Comparison of ENCODE assay signal across 20 cellular contexts in the genomic region with DNA sequence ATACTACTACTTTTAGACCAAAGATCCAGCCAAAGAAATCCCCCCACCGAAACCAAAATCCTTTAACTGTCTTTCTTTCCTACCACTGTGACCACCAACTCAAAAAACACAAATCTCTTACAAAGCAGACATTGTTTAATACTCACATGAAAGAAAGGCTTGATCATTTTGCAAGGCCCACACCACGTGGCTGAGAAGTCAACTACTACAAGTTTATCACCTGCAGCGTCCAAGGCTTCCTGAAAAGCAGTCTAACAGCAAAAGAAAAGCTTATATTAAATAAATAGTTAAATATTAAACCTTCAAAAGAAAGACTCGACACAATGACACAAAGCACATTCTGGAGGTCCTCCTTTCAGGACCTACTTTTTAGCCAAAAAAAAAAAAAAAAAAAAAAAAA. TPM values are rescaled to one million over a fixed set of nuclear protein-coding genes. Genes with fewer than 3 reads are reported as not detected.
DNase-seq lines count a peak whose midpoint lies in the region; ATAC-seq, FAIRE-seq and TF ChIP-seq lines count a peak whose summit lies in the region.
"Had no signal": no experiment of that assay in that cellular context is flagged by ENCODE, and none has a peak within 500 bp of the region (broad histone marks: within the 10 kb centered on the region; RNA-seq: fewer than 3 reads in every experiment).

No MANE protein-coding gene starts in this region.

- 0 out of 2 replicates have a peak overlapping the region, but pooled peaks have one; percentile 54 for H3K4me2 ChIP-seq in GM12878 (ENCODE audit: control insufficient read depth, insufficient read depth)

- TF ChIP-seq EP300 in GM12878 (IDR thresholded peaks at IDR 0.05; ENCODE audit: borderline replicate concordance in 1 of 2, control insufficient read depth in 1 of 2, low read depth in 2 of 2, low read length in 2 of 2), result no peak

- no peaks in the 10 kb centered on the region for H3K9me3 Mint-ChIP-seq in T-helper 2 cell treated with Interferon-gamma antibody and Interleukin-4, amounts not matched to agents 5 μg/mL and 100 μg/mL, for 36 hours
- H3K9me3 Mint-ChIP-seq in Caco-2 (ENCODE audit: unreplicated experiment), result no peaks in the 10 kb centered on the region
- H3K9me3 Mint-ChIP-seq in neural crest cell, result no peaks in the 10 kb centered on the region
- H3K9me3 Mint-ChIP-seq: CD4-positive, alpha-beta T cell had no signal

- SMC1A ChIA-PET in GM12878 (lab: Charles Lee; ENCODE audit: uncharacterized antibody, unreplicated experiment), result interaction anchor here (0.7 to 2.6 kb wide), 3 partner anchors 7 to 223 kb away, joined by 3 to 9 read pairs (median 8); no protein-coding TSS in a partner anchor

- H3K4me3 Mint-ChIP-seq in T-helper 2 cell treated with Interferon-gamma antibody and Interleukin-4, amounts not matched to agents 5 μg/mL and 100 μg/mL, for 36 hours, result no peak overlapping the region
- H3K4me3 Mint-ChIP-seq in Caco-2 (ENCODE audit: unreplicated experiment) (peak overlapping the region; percentile 18), neural crest cell (no peak overlapping the region)
- H3K4me3 Mint-ChIP-seq: CD4-positive, alpha-beta T cell had no signal

- CTCF ChIA-PET in Caco-2 (lab: Charles Lee), result no interaction called here
- CTCF ChIA-PET in GM12878 (lab: Yijun Ruan, JAX), result interaction anchor here (0.8 to 1.7 kb wide), 2 partner anchors 34 to 350 kb away, joined by 4 read pairs; no protein-coding TSS in a partner anchor
- CTCF ChIA-PET in A673 (lab: Charles Lee), result no interaction called here

- no peak overlapping the region for H3K4me3 ChIP-seq in Caco-2 (ENCODE audit: low read depth, low read length)
- H3K4me3 ChIP-seq in GM12878, result peak overlapping the region; percentile 31; the same call in 1 of the 2 replicates
- H3K4me3 ChIP-seq in A673 (ENCODE audit: low read depth, low read length, poor library complexity, severe bottlenecking), result no peak overlapping the region
- H3K4me3 ChIP-seq: SJSA1 had no signal

- BruUV-seq in Caco-2 (replicated peaks; lab: Mats Ljungman, UMichigan) (no TSS peak), GM12878 (replicated peaks; lab: Mats Ljungman, UMichigan) (no TSS peak), A673 (replicated peaks; lab: Mats Ljungman, UMichigan) (no TSS peak)

- no peaks in the 10 kb centered on the region for H3K27me3 ChIP-seq in Caco-2 (replicated peaks; ENCODE audit: control insufficient read depth, insufficient read depth, low read length)
- H3K27me3 ChIP-seq in GM12878 (replicated peaks in 1 of 2; ENCODE audit: control insufficient read depth in 2 of 2, insufficient read depth in 2 of 2, low read length in 1 of 2), result no peaks in the 10 kb centered on the region
- no peaks in the 10 kb centered on the region for H3K27me3 ChIP-seq in A673 (replicated peaks; ENCODE audit: insufficient read depth, low read depth, low read length, poor library complexity)
- H3K27me3 ChIP-seq: BE2C, SJSA1 had no signal

- no peak for TF ChIP-seq POLR2A in GM12878 (IDR thresholded peaks at IDR 0.05; ENCODE audit: low read depth, low read length)

- POLR2A ChIA-PET in Caco-2 (lab: Charles Lee) (no interaction called here), GM12878 (lab: Charles Lee) (interaction anchor here (0.9 kb wide), 1 partner anchor 125 kb away, joined by 3 read pairs; no protein-coding TSS in a partner anchor), A673 (lab: Charles Lee; ENCODE audit: low non-redundant PET) (no interaction called here)

- H3K9ac ChIP-seq in GM12878 (ENCODE audit: control insufficient read depth, insufficient read depth, low read length), result no peak overlapping the region

- no peaks in the 10 kb centered on the region for H3K36me3 ChIP-seq in Caco-2 (ENCODE audit: control insufficient read depth, insufficient read depth, low read length)
- peaks cover 9 to 23% of the 10 kb centered on the region in 2 experiments for H3K36me3 ChIP-seq in GM12878 (ENCODE audit: control insufficient read depth in 2 of 2, insufficient read depth in 2 of 2, low read length in 1 of 2)
- peaks cover 31% of the 10 kb centered on the region for H3K36me3 ChIP-seq in A673 (ENCODE audit: insufficient read depth, low read length, poor library complexity, severe bottlenecking)

- no peak overlapping the region for H3K27ac ChIP-seq in GM12878 (ENCODE audit: control insufficient read depth, insufficient read depth)
- no peak overlapping the region for H3K27ac ChIP-seq in A673 (ENCODE audit: low read depth, low read length, poor library complexity, severe bottlenecking)
- H3K27ac ChIP-seq: SJSA1 had no signal

- peaks cover 46% of the 10 kb centered on the region for H3K36me3 Mint-ChIP-seq in T-helper 2 cell treated with Interferon-gamma antibody and Interleukin-4, amounts not matched to agents 5 μg/mL and 100 μg/mL, for 36 hours (ENCODE audit: low read depth)
- H3K36me3 Mint-ChIP-seq in Caco-2 (ENCODE audit: insufficient read depth, unreplicated experiment) (peaks cover 80% of the 10 kb centered on the region), neural crest cell (ENCODE audit: low read depth) (peaks cover 3% of the 10 kb centered on the region)

- H3K27me3 Mint-ChIP-seq in T-helper 2 cell treated with Interferon-gamma antibody and Interleukin-4, amounts not matched to agents 5 μg/mL and 100 μg/mL, for 36 hours (ENCODE audit: low read depth), result no peaks in the 10 kb centered on the region
- H3K27me3 Mint-ChIP-seq in Caco-2 (ENCODE audit: insufficient read depth, unreplicated experiment) (no peaks in the 10 kb centered on the region), neural crest cell (ENCODE audit: low read depth) (no peaks in the 10 kb centered on the region)
- H3K27me3 Mint-ChIP-seq: CD4-positive, alpha-beta T cell had no signal

- no peaks in the 10 kb centered on the region for H4K20me1 ChIP-seq in GM12878 (ENCODE audit: control insufficient read depth, insufficient read depth)

- FAIRE-seq in GM12878 (lab: Jason Lieb, UNC), result no peak
- FAIRE-seq: H1 had no signal

- H3K79me2 ChIP-seq in GM12878 (ENCODE audit: control insufficient read depth, insufficient read depth, low read length), result peaks cover 77% of the 10 kb centered on the region

- TF ChIP-seq CTCF in Caco-2 (IDR thresholded peaks at IDR 0.05; ENCODE audit: insufficient read depth in 1 of 2, low read depth in 1 of 2, low read length in 1 of 2, severe bottlenecking in 1 of 2, unreplicated experiment in 1 of 2), result no peak
- TF ChIP-seq CTCF in GM12878 (IDR thresholded peaks at IDR 0.05 in 2 of 3, conservative IDR thresholded peaks at IDR 0.05 in 1 of 3; ENCODE audit: control insufficient read depth in 2 of 3, extremely low read depth in 1 of 3, insufficient read depth in 1 of 3, low read depth in 3 of 3, low read length in 3 of 3), result no peak
- no peak for TF ChIP-seq CTCF in neural crest cell (conservative IDR thresholded peaks at IDR 0.05)
- no peak for TF ChIP-seq CTCF in A673 (conservative IDR thresholded peaks at IDR 0.05; ENCODE audit: low read depth, low read length)

- DNase-seq in T-helper 2 cell treated with Interferon-gamma antibody and Interleukin-4, amounts not matched to agents 5 μg/mL and 100 μg/mL, for 36 hours (ENCODE audit: low spot score), result no peak
- DNase-seq in T-helper 2 cell (no peak), Caco-2 (no peak), GM12878 (ENCODE audit: low read depth, low spot score) (no peak), neural crest cell (ENCODE audit: low read depth, low spot score) (no peak), A673 (ENCODE audit: low spot score) (no peak), dedifferentiated amniotic fluid mesenchymal stem cell (ENCODE audit: extremely low spot score) (no peak)
- DNase-seq in stimulated activated CD4-positive, alpha-beta T cell treated with anti-CD3 and anti-CD28 coated beads, Interleukin-4, amount 100 ng/mL, for 24 hours, result no peak
- DNase-seq: 8988T; BE2C; CD4-positive, alpha-beta T cell; DMS79; MM.1S; NCI-H1092; NCI-H1436 treated with DMSO at 0.1 percent for 48 hours; NCI-H2029; NCI-H345; NCI-H526 had no signal

- in situ Hi-C loops in GM12878 (cut with MboI), result no loop called here

- 73% methylated on average over 4 of the region's 4 CpGs for WGBS in GM12878 (ENCODE audit: insufficient coverage, insufficient replicate concordance, low lambda C conversion rate, missing lambda C conversion rate)

- no peak for ATAC-seq in GM12878

- RAD21 ChIA-PET in GM12878 (lab: Charles Lee; ENCODE audit: unreplicated experiment), result no interaction called here

- no peak for TF ChIP-seq RAD21 in GM12878 (IDR thresholded peaks at IDR 0.05; ENCODE audit: insufficient read depth, low read depth, low read length)

- peak overlapping the region; percentile 46 for H3K27ac Mint-ChIP-seq in T-helper 2 cell treated with Interferon-gamma antibody and Interleukin-4, amounts not matched to agents 5 μg/mL and 100 μg/mL, for 36 hours
- H3K27ac Mint-ChIP-seq in Caco-2 (ENCODE audit: unreplicated experiment), result no peak overlapping the region
- H3K27ac Mint-ChIP-seq in neural crest cell (ENCODE audit: unreplicated experiment), result peak overlapping the region; percentile 51
- H3K27ac Mint-ChIP-seq: CD4-positive, alpha-beta T cell had no signal

- peaks cover 34% of the 10 kb centered on the region for H3K4me1 ChIP-seq in Caco-2
- peaks cover 4% of the 10 kb centered on the region; the same call in 1 of the 2 replicates for H3K4me1 ChIP-seq in GM12878 (ENCODE audit: control insufficient read depth, insufficient read depth, low read length)
- no peaks in the 10 kb centered on the region for H3K4me1 ChIP-seq in A673 (ENCODE audit: insufficient read depth, low read length, poor library complexity, severe bottlenecking)
- H3K4me1 ChIP-seq: BE2C had no signal

- intact Hi-C loops in Caco-2 (cut with micrococcal nuclease; ENCODE audit: unreplicated experiment), result no loop called here
- intact Hi-C loops in GM12878 (cut with micrococcal nuclease; ENCODE audit: unreplicated experiment), result loop anchor here (10.0 kb wide), 3 partner anchors 196 to 1384 kb away; a partner anchor contains a TSS
- intact Hi-C loops in A673 (cut with micrococcal nuclease; ENCODE audit: unreplicated experiment), result no loop called here

- H3K9me3 ChIP-seq in Caco-2 (no peaks in the 10 kb centered on the region), GM12878 (replicated peaks; ENCODE audit: control insufficient read depth, insufficient read depth, low read length) (no peaks in the 10 kb centered on the region), A673 (ENCODE audit: low read depth, low read length, poor library complexity, severe bottlenecking) (no peaks in the 10 kb centered on the region)
- H3K9me3 ChIP-seq: BE2C, SJSA1 had no signal

- no peak overlapping the region for H2AFZ ChIP-seq in GM12878 (ENCODE audit: control insufficient read depth, low read depth, low read length)

- peaks cover 38% of the 10 kb centered on the region for H3K4me1 Mint-ChIP-seq in T-helper 2 cell treated with Interferon-gamma antibody and Interleukin-4, amounts not matched to agents 5 μg/mL and 100 μg/mL, for 36 hours (ENCODE audit: low read depth)
- peaks cover 18% of the 10 kb centered on the region for H3K4me1 Mint-ChIP-seq in Caco-2 (ENCODE audit: low read depth, unreplicated experiment)
- peaks cover 40% of the 10 kb centered on the region for H3K4me1 Mint-ChIP-seq in neural crest cell

RNA-seq across cellular contexts. Expression of a gene that starts 5.1 kb away (rescaled TPM):
- total RNA-seq in Caco-2 (2022), result 446 and 476 TPM in 2 replicates
- 33.5 and 41.0 TPM in 2 replicates for total RNA-seq in GM12878 (2013; cell fraction: nucleolus; rRNA removed)
- 309 and 324 TPM in 2 replicates for total RNA-seq in GM12878 (2014; rRNA removed)
- total RNA-seq in GM12878 (2014; rRNA removed; fragmentation: Illumina TruSeq; extraction: Trizol), result 434 and 441 TPM in 2 replicates
- 359 and 374 TPM in 2 replicates for total RNA-seq in GM12878 (2021)
- 583 TPM for polyA plus RNA-seq in GM12878 (2011; ENCODE audit: low read depth)
- polyA plus RNA-seq in GM12878 (2011; rRNA removed), result 704 and 840 TPM in 2 replicates
- 373 and 435 TPM in 2 replicates for polyA plus RNA-seq in GM12878 (2011; cell fraction: cytosol; rRNA removed)
- polyA plus RNA-seq in GM12878 (2011; cell fraction: nucleus; rRNA removed), result 189 and 231 TPM in 2 replicates
- polyA plus RNA-seq in GM12878 (2012), result 330 and 336 TPM in 2 replicates
- 596 and 678 TPM in 2 replicates for polyA plus RNA-seq in GM12878 (2014; fragmentation: Illumina TruSeq; extraction: Trizol)
- 1,000 to 10,000 TPM; 2,263 to 2,304 TPM for polyA plus RNA-seq in GM12878 (2014; fragmentation: Nextera tagmentation; extraction: Ambion mirVana)
- 345 and 460 TPM in 2 replicates for polyA plus RNA-seq in GM12878 (2014; rRNA removed)
- polyA plus RNA-seq in GM12878 (2016; fragmentation: Nextera tagmentation; extraction: Ambion mirVana), result 1,000 to 10,000 TPM; 1,248 to 1,349 TPM
- polyA minus RNA-seq in GM12878 (2011; rRNA and poly(A)+ RNA removed), result 124 and 150 TPM in 2 replicates
- 43.7 and 51.6 TPM in 2 replicates for polyA minus RNA-seq in GM12878 (2011; cell fraction: cytosol; rRNA and poly(A)+ RNA removed)
- 26.1 and 30.3 TPM in 2 replicates for polyA minus RNA-seq in GM12878 (2011; cell fraction: nucleus; rRNA and poly(A)+ RNA removed)
- total RNA-seq in neural crest cell, result 181 and 188 TPM in 2 replicates
- total RNA-seq in A673 (2021), result 266 and 284 TPM in 2 replicates

RNA-seq across cellular contexts. Expression of a gene that starts 43.3 kb away (rescaled TPM):
- 0.36 and 0.42 TPM in 2 replicates for total RNA-seq in Caco-2 (2022)
- total RNA-seq in GM12878 (2013; cell fraction: nucleolus; rRNA removed), result not detected in 2 replicates
- total RNA-seq in GM12878 (2014; rRNA removed), result not detected in 2 replicates
- not detected in 2 replicates for total RNA-seq in GM12878 (2014; rRNA removed; fragmentation: Illumina TruSeq; extraction: Trizol)
- not detected in 2 replicates for total RNA-seq in GM12878 (2021)
- not detected for polyA plus RNA-seq in GM12878 (2011; ENCODE audit: low read depth)
- 0.04 TPM in 1 of 2 replicates, not detected in the other for polyA plus RNA-seq in GM12878 (2011; rRNA removed)
- polyA plus RNA-seq in GM12878 (2011; cell fraction: cytosol; rRNA removed), result not detected in 2 replicates
- polyA plus RNA-seq in GM12878 (2011; cell fraction: nucleus; rRNA removed), result not detected in 2 replicates
- 0.04 and 0.16 TPM in 2 replicates for polyA plus RNA-seq in GM12878 (2012)
- not detected in 2 replicates for polyA plus RNA-seq in GM12878 (2014; fragmentation: Illumina TruSeq; extraction: Trizol)
- not detected for polyA plus RNA-seq in GM12878 (2014; fragmentation: Nextera tagmentation; extraction: Ambion mirVana)
- not detected in 2 replicates for polyA plus RNA-seq in GM12878 (2014; rRNA removed)
- polyA plus RNA-seq in GM12878 (2016; fragmentation: Nextera tagmentation; extraction: Ambion mirVana), result not detected
- polyA minus RNA-seq in GM12878 (2011; rRNA and poly(A)+ RNA removed), result not detected in 2 replicates
- polyA minus RNA-seq in GM12878 (2011; cell fraction: cytosol; rRNA and poly(A)+ RNA removed), result not detected in 2 replicates
- polyA minus RNA-seq in GM12878 (2011; cell fraction: nucleus; rRNA and poly(A)+ RNA removed), result 0.12 TPM in 1 of 2 replicates, not detected in the other
- total RNA-seq in neural crest cell, result not detected in 2 replicates
- not detected in 2 replicates for total RNA-seq in A673 (2021)
- total RNA-seq: CD4-positive, alpha-beta T cell; H1; SJSA1 had no signal
- polyA plus RNA-seq: H1 had no signal
